20 cellular contexts compared by ENCODE assay signal in the genomic region with DNA sequence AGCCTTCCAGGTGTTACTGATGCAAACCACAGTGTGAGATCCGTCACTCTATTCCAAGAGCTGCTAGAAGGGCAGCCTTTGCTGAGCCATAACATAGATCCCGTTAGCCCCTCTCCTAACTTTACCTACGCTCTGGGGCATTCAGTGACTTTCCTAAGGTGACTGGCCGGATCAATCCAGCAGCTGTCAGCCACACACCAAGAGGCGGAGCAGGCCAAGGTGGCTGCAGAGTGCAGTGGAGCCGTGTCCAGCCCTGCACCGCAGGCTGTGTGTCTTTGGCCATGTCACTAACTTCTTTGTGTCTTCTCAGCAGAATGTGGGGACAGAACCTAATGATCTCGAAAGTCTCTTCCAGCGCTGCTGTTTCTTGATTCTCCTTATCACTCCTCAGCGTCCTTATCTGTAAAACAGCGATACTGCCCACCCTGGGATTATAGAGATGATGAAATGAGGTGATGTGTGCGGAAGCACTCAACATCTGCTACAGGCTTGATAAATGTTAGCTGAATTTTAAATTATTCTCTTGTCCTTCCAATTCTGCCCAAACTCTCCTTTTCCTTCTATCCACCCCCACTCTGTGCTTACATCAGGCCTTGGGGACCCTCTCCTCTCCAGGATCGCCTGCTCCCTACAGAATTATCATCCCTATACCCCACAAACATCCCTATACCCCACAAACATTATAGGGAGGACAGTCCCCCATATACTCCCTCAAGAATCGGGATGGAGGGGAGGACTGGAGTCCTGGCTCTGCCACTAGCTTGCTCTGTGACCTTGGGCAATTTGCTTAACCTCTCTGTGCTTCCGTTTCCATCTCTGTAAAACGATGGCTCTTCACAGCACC. TPM values are rescaled to one million over a fixed set of nuclear protein-coding genes. Genes with fewer than 3 reads are reported as not detected.
DNase-seq lines count a peak whose midpoint lies in the region; ATAC-seq and TF ChIP-seq lines count a peak whose summit lies in the region.
"Had no signal": no experiment of that assay in that cellular context is flagged by ENCODE, and none has a peak within 500 bp of the region (broad histone marks: within the 10 kb centered on the region; RNA-seq: fewer than 3 reads in every experiment).

No MANE protein-coding gene starts in this region.

- peaks cover 94% of the 10 kb centered on the region for H3K27me3 Mint-ChIP-seq in WTC11 (ENCODE audit: low read depth)
- peaks cover 8% of the 10 kb centered on the region for H3K27me3 Mint-ChIP-seq in glutamatergic neuron (ENCODE audit: unreplicated experiment)
- peaks cover 5% of the 10 kb centered on the region for H3K27me3 Mint-ChIP-seq in neural crest cell (ENCODE audit: low read depth)

- ATAC-seq in WTC11, result peak; percentile 4
- ATAC-seq: activated CD8-positive, alpha-beta T cell treated with anti-CD3 and anti-CD28 coated beads, Interleukin-2, amount 10 ng/mL, durations not matched to agents 7 days and 5 days; activated naive CD4-positive, alpha-beta T cell treated with anti-CD3 and anti-CD28 coated beads, Interleukin-2, amount 50 U/mL, for 72 hours; T-helper 17 cell had no signal

- TF ChIP-seq CTCF in WTC11 (IDR thresholded peaks at IDR 0.05), result no peak
- no peak for TF ChIP-seq CTCF in glutamatergic neuron (IDR thresholded peaks at IDR 0.05; ENCODE audit: partially characterized antibody, unreplicated experiment)
- no peak for TF ChIP-seq CTCF in neural crest cell (conservative IDR thresholded peaks at IDR 0.05)

- H3K4me3 Mint-ChIP-seq in WTC11 (peak overlapping the region; percentile 26), glutamatergic neuron (ENCODE audit: unreplicated experiment) (peak overlapping the region; percentile 27), neural crest cell (peak overlapping the region; percentile 1)
- H3K4me3 Mint-ChIP-seq: activated CD8-positive, alpha-beta T cell treated with anti-CD3 and anti-CD28 coated beads, Interleukin-2, amount 10 ng/mL, durations not matched to agents 7 days and 5 days; T-helper 17 cell had no signal

- POLR2A ChIA-PET in WTC11 (lab: Charles Lee), result no interaction called here

- H3K9me3 Mint-ChIP-seq in WTC11, result no peaks in the 10 kb centered on the region
- H3K9me3 Mint-ChIP-seq in glutamatergic neuron (ENCODE audit: unreplicated experiment), result peaks cover 8% of the 10 kb centered on the region
- no peaks in the 10 kb centered on the region for H3K9me3 Mint-ChIP-seq in neural crest cell
- H3K9me3 Mint-ChIP-seq: activated naive CD4-positive, alpha-beta T cell treated with anti-CD3 and anti-CD28 coated beads, Interleukin-2, amount 50 U/mL, for 72 hours had no signal

- CTCF ChIA-PET in WTC11 (lab: Charles Lee), result interaction anchor here (1.1 to 7.0 kb wide), 8 partner anchors 27 to 146 kb away, joined by 3 to 58 read pairs (median 6); no protein-coding TSS in a partner anchor

- DNase-seq in DMS53 (lab: John Stamatoyannopoulos, UW) (peak; percentile 41), DMS53 treated with DMSO at 0.1 percent for 48 hours (lab: John Stamatoyannopoulos, UW; ENCODE audit: unreplicated experiment) (no peak), WTC11 (ENCODE audit: low spot score) (no peak), glutamatergic neuron (no peak), neural crest cell (ENCODE audit: low read depth, low spot score) (no peak), T-helper 1 cell (no peak), NCI-H2227 (lab: John Stamatoyannopoulos, UW; ENCODE audit: unreplicated experiment) (no peak), NCI-H1930 (lab: John Stamatoyannopoulos, UW) (no peak)
- DNase-seq: 8988T; activated CD8-positive, alpha-beta T cell treated with anti-CD3 and anti-CD28 coated beads, Interleukin-2, amount 10 ng/mL, durations not matched to agents 7 days and 5 days; activated T-cell treated with anti-CD3 and anti-CD28 coated beads, Interleukin-2, amount 50 U/mL, for 48 hours; brain microvascular endothelial cell; C1 segment of cervical spinal cord; foreskin melanocyte; KBM-7; stimulated activated CD4-positive, alpha-beta T cell treated with anti-CD3 and anti-CD28 coated beads, Interleukin-12 subunit alpha, Interleukin-12 subunit beta, amount 100 ng/mL, for 4 hours; stimulated activated CD8-positive, alpha-beta memory T cell treated with anti-CD3 and anti-CD28 coated beads, Interleukin-4, amount 100 ng/mL, for 48 hours; T-helper 17 cell; uterus had no signal

- H3K27ac Mint-ChIP-seq in WTC11, result peak overlapping the region; percentile 86
- H3K27ac Mint-ChIP-seq in glutamatergic neuron (ENCODE audit: unreplicated experiment), result peak overlapping the region; percentile 80
- H3K27ac Mint-ChIP-seq in neural crest cell (ENCODE audit: unreplicated experiment), result no peak overlapping the region
- H3K27ac Mint-ChIP-seq: activated CD8-positive, alpha-beta T cell treated with anti-CD3 and anti-CD28 coated beads, Interleukin-2, amount 10 ng/mL, durations not matched to agents 7 days and 5 days; T-helper 17 cell had no signal

- H3K36me3 Mint-ChIP-seq in WTC11, result no peaks in the 10 kb centered on the region
- no peaks in the 10 kb centered on the region for H3K36me3 Mint-ChIP-seq in glutamatergic neuron (ENCODE audit: unreplicated experiment)
- no peaks in the 10 kb centered on the region for H3K36me3 Mint-ChIP-seq in neural crest cell (ENCODE audit: low read depth)
- H3K36me3 Mint-ChIP-seq: activated naive CD4-positive, alpha-beta T cell treated with anti-CD3 and anti-CD28 coated beads, Interleukin-2, amount 50 U/mL, for 72 hours had no signal

- H3K4me1 Mint-ChIP-seq in WTC11 (peaks cover 96% of the 10 kb centered on the region), glutamatergic neuron (ENCODE audit: low read depth, unreplicated experiment) (peaks cover 49% of the 10 kb centered on the region), neural crest cell (peaks cover 88% of the 10 kb centered on the region)

TF ChIP-seq in WTC11, 78 proteins besides CTCF, POLR2A, EP300 and RAD21:
- TF ChIP-seq, protein P1, sequence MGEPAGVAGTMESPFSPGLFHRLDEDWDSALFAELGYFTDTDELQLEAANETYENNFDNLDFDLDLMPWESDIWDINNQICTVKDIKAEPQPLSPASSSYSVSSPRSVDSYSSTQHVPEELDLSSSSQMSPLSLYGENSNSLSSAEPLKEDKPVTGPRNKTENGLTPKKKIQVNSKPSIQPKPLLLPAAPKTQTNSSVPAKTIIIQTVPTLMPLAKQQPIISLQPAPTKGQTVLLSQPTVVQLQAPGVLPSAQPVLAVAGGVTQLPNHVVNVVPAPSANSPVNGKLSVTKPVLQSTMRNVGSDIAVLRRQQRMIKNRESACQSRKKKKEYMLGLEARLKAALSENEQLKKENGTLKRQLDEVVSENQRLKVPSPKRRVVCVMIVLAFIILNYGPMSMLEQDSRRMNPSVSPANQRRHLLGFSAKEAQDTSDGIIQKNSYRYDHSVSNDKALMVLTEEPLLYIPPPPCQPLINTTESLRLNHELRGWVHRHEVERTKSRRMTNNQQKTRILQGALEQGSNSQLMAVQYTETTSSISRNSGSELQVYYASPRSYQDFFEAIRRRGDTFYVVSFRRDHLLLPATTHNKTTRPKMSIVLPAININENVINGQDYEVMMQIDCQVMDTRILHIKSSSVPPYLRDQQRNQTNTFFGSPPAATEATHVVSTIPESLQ (CRISPR knock-in tag; IDR thresholded peaks at IDR 0.05), result no peak
- TF ChIP-seq FOXK1 (CRISPR knock-in tag; IDR thresholded peaks at IDR 0.05) (no peak), IRF2 (CRISPR knock-in tag; IDR thresholded peaks at IDR 0.05; ENCODE audit: borderline replicate concordance, low read depth) (no peak), SP1 (CRISPR knock-in tag; conservative IDR thresholded peaks at IDR 0.05) (0 out of 2 replicates have a peak, but pooled peaks have one; percentile 7)

RNA-seq across cellular contexts. Expression of a gene that starts 25.8 kb away (rescaled TPM):
- total RNA-seq in WTC11 (2021) (3.2 to 5.3 TPM (median 3.4 TPM) in 3 replicates), glutamatergic neuron (ENCODE audit: unreplicated experiment) (6.9 TPM), neural crest cell (4.5 and 5.0 TPM in 2 replicates)
- total RNA-seq: activated CD8-positive, alpha-beta T cell treated with anti-CD3 and anti-CD28 coated beads, Interleukin-2, amount 10 ng/mL, durations not matched to agents 7 days and 5 days; activated naive CD4-positive, alpha-beta T cell treated with anti-CD3 and anti-CD28 coated beads, Interleukin-2, amount 50 U/mL, for 72 hours; T-helper 17 cell had no signal
